In genomic region chr14:58280954-58281787, GRCh38 we compare ENCODE assay signal across 8 cellular contexts. TPM values are rescaled to one million over a fixed set of nuclear protein-coding genes. Genes with fewer than 3 reads are reported as not detected.
A peak's percentile ranks its signal among the peaks of the same experiment; 100 is the strongest.
DNase-seq lines count a peak whose midpoint lies in the region; ATAC-seq and TF ChIP-seq lines count a peak whose summit lies in the region.

No MANE protein-coding gene starts in this region.

- TF ChIP-seq POLR2A in esophagus squamous epithelium (IDR thresholded peaks at IDR 0.05), result no peak

- CTCF ChIA-PET in activated B cell treated with CpG ODN at 0.5 μM for 24 hours (lab: Charles Lee), result no interaction called here

- peak; percentile 53 for ATAC-seq in HG03460 (IDR thresholded peaks at IDR 0.05; ENCODE audit: unreplicated experiment)
- peak; percentile 90 for ATAC-seq in activated B cell treated with CpG ODN at 0.5 μM for 24 hours (ENCODE audit: low read depth)
- ATAC-seq in natural killer cell treated with Interleukin-12 subunit alpha and Interleukin-12 subunit beta and Interleukin-15 and Interleukin-18, amount 100 ng/mL, for 72 hours, result peak; percentile 62 to 83
- no peak for ATAC-seq in HG02588 (IDR thresholded peaks at IDR 0.05; ENCODE audit: unreplicated experiment)

- H3K4me1 ChIP-seq in esophagus squamous epithelium, result peaks cover 0 to 48% (median 18%) of the 10 kb centered on the region in 3 donors

- peak overlapping the region; percentile 95 for H3K27ac Mint-ChIP-seq in activated B cell treated with CpG ODN at 0.5 μM for 24 hours
- peak overlapping the region; percentile 87 to 89 for H3K27ac Mint-ChIP-seq in natural killer cell treated with Interleukin-12 subunit alpha and Interleukin-12 subunit beta and Interleukin-15 and Interleukin-18, amount 100 ng/mL, for 72 hours

- peak; percentile 12 to 29 for DNase-seq in activated CD4-positive, alpha-beta T cell treated with anti-CD3 and anti-CD28 coated beads for 4 hours
- no peak for DNase-seq in activated CD4-positive, alpha-beta T cell treated with anti-CD3 and anti-CD28 coated beads, Interleukin-2, amount 50 U/mL, for 4 hours
- DNase-seq in activated B cell treated with CpG ODN at 0.5 μM for 24 hours (no peak), esophagus squamous epithelium (lab: John Stamatoyannopoulos, UW) (no peak), islet precursor cell (no peak)
- no peak for DNase-seq in natural killer cell treated with Interleukin-12 subunit alpha and Interleukin-12 subunit beta and Interleukin-15 and Interleukin-18, amount 100 ng/mL, for 72 hours (ENCODE audit: low spot score)

- TF ChIP-seq CTCF in activated B cell treated with CpG ODN at 0.5 μM for 24 hours (IDR thresholded peaks at IDR 0.05) (no peak), esophagus squamous epithelium (IDR thresholded peaks at IDR 0.05) (no peak)

- peaks cover 34% of the 10 kb centered on the region for H3K4me1 Mint-ChIP-seq in activated B cell treated with CpG ODN at 0.5 μM for 24 hours
- H3K4me1 Mint-ChIP-seq in natural killer cell treated with Interleukin-12 subunit alpha and Interleukin-12 subunit beta and Interleukin-15 and Interleukin-18, amount 100 ng/mL, for 72 hours (ENCODE audit: low read depth in 2 of 2), result peaks cover 47 to 57% of the 10 kb centered on the region in 2 donors

- peak overlapping the region in 1 of 4 donors; percentile 1 for H3K4me3 ChIP-seq in esophagus squamous epithelium

- peaks cover 84% of the 10 kb centered on the region for H3K36me3 Mint-ChIP-seq in activated B cell treated with CpG ODN at 0.5 μM for 24 hours (ENCODE audit: low read depth)
- H3K36me3 Mint-ChIP-seq in natural killer cell treated with Interleukin-12 subunit alpha and Interleukin-12 subunit beta and Interleukin-15 and Interleukin-18, amount 100 ng/mL, for 72 hours, result peaks cover 34% of the 10 kb centered on the region

- intact Hi-C loops in activated B cell treated with CpG ODN at 0.5 μM for 24 hours (cut with micrococcal nuclease) (loop anchor here (1.0 to 2.0 kb wide), 3 partner anchors 14 to 36 kb away; partner anchors contain the start of genes ARID4A and PSMA3), esophagus squamous epithelium (cut with DNase I) (no loop called here)

- no peaks in the 10 kb centered on the region for H3K27me3 Mint-ChIP-seq in activated B cell treated with CpG ODN at 0.5 μM for 24 hours
- H3K27me3 Mint-ChIP-seq in natural killer cell treated with Interleukin-12 subunit alpha and Interleukin-12 subunit beta and Interleukin-15 and Interleukin-18, amount 100 ng/mL, for 72 hours, result no peaks in the 10 kb centered on the region

- H3K9me3 Mint-ChIP-seq in activated B cell treated with CpG ODN at 0.5 μM for 24 hours, result no peaks in the 10 kb centered on the region
- no peaks in the 10 kb centered on the region for H3K9me3 Mint-ChIP-seq in natural killer cell treated with Interleukin-12 subunit alpha and Interleukin-12 subunit beta and Interleukin-15 and Interleukin-18, amount 100 ng/mL, for 72 hours

- peak overlapping the region; percentile 71 for H3K4me3 Mint-ChIP-seq in activated B cell treated with CpG ODN at 0.5 μM for 24 hours
- peak overlapping the region; percentile 52 for H3K4me3 Mint-ChIP-seq in natural killer cell treated with Interleukin-12 subunit alpha and Interleukin-12 subunit beta and Interleukin-15 and Interleukin-18, amount 100 ng/mL, for 72 hours

- H3K27me3 ChIP-seq in esophagus squamous epithelium, result no peaks in the 10 kb centered on the region

- 1 to 4% methylated on average over 4 of the region's 4 CpGs for WGBS in esophagus squamous epithelium, 2 donors

- POLR2A ChIA-PET in activated B cell treated with CpG ODN at 0.5 μM for 24 hours (lab: Charles Lee), result interaction anchor here (0.7 to 2.6 kb wide), 4 partner anchors 8 to 17 kb away, joined by 5 to 14 read pairs (median 9); partner anchors contain the start of gene ARID4A

- H3K36me3 ChIP-seq in esophagus squamous epithelium, result peaks cover 0 to 84% (median 14%) of the 10 kb centered on the region in 3 donors

- H3K9me3 ChIP-seq in esophagus squamous epithelium, result no peaks in the 10 kb centered on the region

- peak overlapping the region; percentile 23 to 82 (median 79) for H3K27ac ChIP-seq in esophagus squamous epithelium

RNA-seq across cellular contexts. Expression of gene ARID4A, which starts 17.2 kb away (rescaled TPM):
- total RNA-seq in activated B cell treated with CpG ODN at 0.5 μM for 24 hours (39.6 and 42.0 TPM in 2 replicates), esophagus squamous epithelium (10 to 100 TPM in 3 of 4 donors, 1 to 10 TPM in 1; 9.9 to 19.3 (median 13.4) TPM)
- 10 to 100 TPM; 33.0 to 35.6 TPM for total RNA-seq in natural killer cell treated with Interleukin-12 subunit alpha and Interleukin-12 subunit beta and Interleukin-15 and Interleukin-18, amount 100 ng/mL, for 72 hours

RNA-seq across cellular contexts. Expression of gene PSMA3, which starts 36.5 kb away (rescaled TPM):
- total RNA-seq in activated B cell treated with CpG ODN at 0.5 μM for 24 hours, result 204 and 208 TPM in 2 replicates
- 100 to 1,000 TPM in 3 of 4 donors, 10 to 100 TPM in 1; 73.6 to 157 (median 119) TPM for total RNA-seq in esophagus squamous epithelium
- 100 to 1,000 TPM; 320 to 337 TPM for total RNA-seq in natural killer cell treated with Interleukin-12 subunit alpha and Interleukin-12 subunit beta and Interleukin-15 and Interleukin-18, amount 100 ng/mL, for 72 hours

Comparison
In these comparisons a context has a peak if more than half of its experiments do, and no peak if none do; other contexts are left out.
1. DNase-seq: peak in activated CD4-positive, alpha-beta T cell treated with anti-CD3 and anti-CD28 coated beads for 4 hours (2 of 2); none in activated CD4-positive, alpha-beta T cell treated with anti-CD3 and anti-CD28 coated beads, Interleukin-2, amount 50 U/mL, for 4 hours (0 of 2), activated B cell treated with CpG ODN at 0.5 μM for 24 hours (single experiment), esophagus squamous epithelium (single experiment), natural killer cell treated with Interleukin-12 subunit alpha and Interleukin-12 subunit beta and Interleukin-15 and Interleukin-18, amount 100 ng/mL, for 72 hours (single experiment) and islet precursor cell (single experiment).